Comparison of ENCODE assay signal across 15 cellular contexts in genomic region chr14:24908592-24909236, GRCh38.
"Had no signal": no experiment of that assay in that cellular context is flagged by ENCODE, and none has a peak within 500 bp of the region (broad histone marks: within the 10 kb centered on the region; RNA-seq: fewer than 3 reads in every experiment).

No MANE protein-coding gene starts in this region.

- H3K4me3 ChIP-seq: esophagus squamous epithelium, sigmoid colon had no signal

- DNase-seq: activated CD4-positive, alpha-beta T cell treated with anti-CD3 and anti-CD28 coated beads, Interleukin-2, amount 50 U/mL, for 1 hour; esophagus squamous epithelium; foreskin fibroblast; head of caudate nucleus; naive B cell; sigmoid colon; stimulated activated CD4-positive, alpha-beta T cell treated with anti-CD3 and anti-CD28 coated beads, Interleukin-12 subunit alpha, Interleukin-12 subunit beta, amount 100 ng/mL, for 4 hours; stimulated activated CD4-positive, alpha-beta T cell treated with anti-CD3 and anti-CD28 coated beads, Interleukin-2, amount 100 ng/mL, for 48 hours; stimulated activated naive CD8-positive, alpha-beta T cell treated with anti-CD3 and anti-CD28 coated beads, Interleukin-15, Interleukin-2, amounts not matched to agents 100 U/mL and 50 U/mL, for 24 hours had no signal

- H3K4me3 Mint-ChIP-seq: activated naive CD8-positive, alpha-beta T cell; naive B cell; T-helper 1 cell treated with Interleukin-12 subunit alpha and Interleukin-12 subunit beta and Interleukin-4 antibody, amounts not matched to agents 30 μg/mL and 1 μg/mL, for 36 hours had no signal

- H3K27me3 ChIP-seq: esophagus squamous epithelium, neutrophil, sigmoid colon had no signal

- H3K4me1 Mint-ChIP-seq: naive B cell had no signal

- FAIRE-seq: bronchial epithelial cell, islet of Langerhans had no signal

- ATAC-seq: stimulated activated naive CD8-positive, alpha-beta T cell treated with anti-CD3 and anti-CD28 coated beads, Interleukin-15, Interleukin-2, amounts not matched to agents 100 U/mL and 50 U/mL, for 24 hours had no signal

- H3K27ac ChIP-seq: esophagus squamous epithelium, neutrophil, sigmoid colon had no signal

- H3K27ac Mint-ChIP-seq: activated naive CD8-positive, alpha-beta T cell; progenitor cell of endocrine pancreas; T-helper 1 cell treated with Interleukin-12 subunit alpha and Interleukin-12 subunit beta and Interleukin-4 antibody, amounts not matched to agents 30 μg/mL and 1 μg/mL, for 36 hours had no signal

- H3K36me3 ChIP-seq: esophagus squamous epithelium, neutrophil, sigmoid colon had no signal

- H3K9me3 ChIP-seq: esophagus squamous epithelium, neutrophil, sigmoid colon had no signal

- H3K36me3 Mint-ChIP-seq: activated naive CD8-positive, alpha-beta T cell; naive B cell had no signal

- H3K9me3 Mint-ChIP-seq: T-helper 1 cell treated with Interleukin-12 subunit alpha and Interleukin-12 subunit beta and Interleukin-4 antibody, amounts not matched to agents 30 μg/mL and 1 μg/mL, for 36 hours had no signal

- H3K27me3 Mint-ChIP-seq: progenitor cell of endocrine pancreas had no signal
